ENCODE assay signal across 1 cellular context in the genomic region with DNA sequence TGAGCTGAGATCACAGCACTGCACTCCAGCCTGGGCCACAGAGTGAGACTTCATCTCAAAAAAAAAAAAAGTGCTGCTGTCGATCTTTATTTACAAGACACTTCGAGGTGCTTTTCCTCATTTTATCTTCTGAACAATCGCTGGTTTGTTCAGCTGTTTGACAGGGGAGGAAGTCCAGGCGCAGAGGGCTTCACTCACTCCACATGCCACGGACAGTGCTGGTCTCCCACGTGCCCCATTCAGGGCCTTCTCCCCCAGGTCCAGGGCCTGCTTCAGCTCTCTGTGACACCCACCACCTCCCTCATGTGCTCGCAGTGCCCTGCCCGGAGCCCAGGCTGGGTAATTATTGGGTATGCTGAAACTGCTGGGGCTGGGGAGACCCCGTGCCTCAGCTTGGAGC.
TF ChIP-seq lines count a peak whose summit lies in the region.

No MANE protein-coding gene starts in this region.

TF ChIP-seq in HepG2, 621 proteins besides CTCF, POLR2A, EP300 and RAD21 (continued from another document and continues in another):
- TF ChIP-seq, protein P1, sequence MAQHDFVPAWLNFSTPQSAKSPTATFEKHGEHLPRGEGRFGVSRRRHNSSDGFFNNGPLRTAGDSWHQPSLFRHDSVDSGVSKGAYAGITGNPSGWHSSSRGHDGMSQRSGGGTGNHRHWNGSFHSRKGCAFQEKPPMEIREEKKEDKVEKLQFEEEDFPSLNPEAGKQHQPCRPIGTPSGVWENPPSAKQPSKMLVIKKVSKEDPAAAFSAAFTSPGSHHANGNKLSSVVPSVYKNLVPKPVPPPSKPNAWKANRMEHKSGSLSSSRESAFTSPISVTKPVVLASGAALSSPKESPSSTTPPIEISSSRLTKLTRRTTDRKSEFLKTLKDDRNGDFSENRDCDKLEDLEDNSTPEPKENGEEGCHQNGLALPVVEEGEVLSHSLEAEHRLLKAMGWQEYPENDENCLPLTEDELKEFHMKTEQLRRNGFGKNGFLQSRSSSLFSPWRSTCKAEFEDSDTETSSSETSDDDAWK (CRISPR knock-in tag; IDR thresholded peaks at IDR 0.05), result no peak
- TF ChIP-seq, protein P2, sequence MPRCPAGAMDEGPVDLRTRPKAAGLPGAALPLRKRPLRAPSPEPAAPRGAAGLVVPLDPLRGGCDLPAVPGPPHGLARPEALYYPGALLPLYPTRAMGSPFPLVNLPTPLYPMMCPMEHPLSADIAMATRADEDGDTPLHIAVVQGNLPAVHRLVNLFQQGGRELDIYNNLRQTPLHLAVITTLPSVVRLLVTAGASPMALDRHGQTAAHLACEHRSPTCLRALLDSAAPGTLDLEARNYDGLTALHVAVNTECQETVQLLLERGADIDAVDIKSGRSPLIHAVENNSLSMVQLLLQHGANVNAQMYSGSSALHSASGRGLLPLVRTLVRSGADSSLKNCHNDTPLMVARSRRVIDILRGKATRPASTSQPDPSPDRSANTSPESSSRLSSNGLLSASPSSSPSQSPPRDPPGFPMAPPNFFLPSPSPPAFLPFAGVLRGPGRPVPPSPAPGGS (CRISPR knock-in tag; IDR thresholded peaks at IDR 0.05), result no peak
- TF ChIP-seq SIX1 (CRISPR knock-in tag; IDR thresholded peaks at IDR 0.05; ENCODE audit: borderline replicate concordance) (no peak), ZNF205 (CRISPR knock-in tag; IDR thresholded peaks at IDR 0.05) (0 out of 2 replicates have a peak, but pooled peaks have one; percentile 26), FOXK1 (CRISPR knock-in tag; IDR thresholded peaks at IDR 0.05; ENCODE audit: borderline replicate concordance, low read depth) (0 out of 2 replicates have a peak, but pooled peaks have one; percentile 47), ZNF546 (CRISPR knock-in tag; conservative IDR thresholded peaks at IDR 0.05) (peak; percentile 59; the same call in 1 of the 2 replicates), ZNF563 (CRISPR knock-in tag; IDR thresholded peaks at IDR 0.05) (peak; percentile 41; the same call in 1 of the 2 replicates), SOX5 (CRISPR knock-in tag; IDR thresholded peaks at IDR 0.05; ENCODE audit: borderline replicate concordance) (peak; percentile 88), MTF2 (CRISPR knock-in tag; IDR thresholded peaks at IDR 0.05; ENCODE audit: borderline replicate concordance) (no peak), ZNF644 (CRISPR knock-in tag; IDR thresholded peaks at IDR 0.05; ENCODE audit: low read depth) (no peak), ZNF331 (CRISPR knock-in tag; IDR thresholded peaks at IDR 0.05) (peak; percentile 32; the same call in 1 of the 2 replicates), BCL6 (CRISPR knock-in tag; IDR thresholded peaks at IDR 0.05) (peak; percentile 63), ZFAT (CRISPR knock-in tag; conservative IDR thresholded peaks at IDR 0.05) (no peak), GABPB1 (CRISPR knock-in tag; IDR thresholded peaks at IDR 0.05) (peak; percentile 49; the same call in 1 of the 2 replicates), ARNTL (CRISPR knock-in tag; IDR thresholded peaks at IDR 0.05) (0 out of 2 replicates have a peak, but pooled peaks have one; percentile 60), HDAC2 (CRISPR knock-in tag; IDR thresholded peaks at IDR 0.05) (peak; percentile 62; the same call in 1 of the 2 replicates), CREB1 (IDR thresholded peaks at IDR 0.05) (no peak), CREB1 (CRISPR knock-in tag; IDR thresholded peaks at IDR 0.05) (peak; percentile 43; the same call in 1 of the 2 replicates), ETV5 (CRISPR knock-in tag; IDR thresholded peaks at IDR 0.05; ENCODE audit: borderline replicate concordance) (peak; percentile 46; the same call in 1 of the 2 replicates), ZSCAN21 (CRISPR knock-in tag; IDR thresholded peaks at IDR 0.05; ENCODE audit: borderline replicate concordance) (peak; percentile 73)
- TF ChIP-seq, protein P3, sequence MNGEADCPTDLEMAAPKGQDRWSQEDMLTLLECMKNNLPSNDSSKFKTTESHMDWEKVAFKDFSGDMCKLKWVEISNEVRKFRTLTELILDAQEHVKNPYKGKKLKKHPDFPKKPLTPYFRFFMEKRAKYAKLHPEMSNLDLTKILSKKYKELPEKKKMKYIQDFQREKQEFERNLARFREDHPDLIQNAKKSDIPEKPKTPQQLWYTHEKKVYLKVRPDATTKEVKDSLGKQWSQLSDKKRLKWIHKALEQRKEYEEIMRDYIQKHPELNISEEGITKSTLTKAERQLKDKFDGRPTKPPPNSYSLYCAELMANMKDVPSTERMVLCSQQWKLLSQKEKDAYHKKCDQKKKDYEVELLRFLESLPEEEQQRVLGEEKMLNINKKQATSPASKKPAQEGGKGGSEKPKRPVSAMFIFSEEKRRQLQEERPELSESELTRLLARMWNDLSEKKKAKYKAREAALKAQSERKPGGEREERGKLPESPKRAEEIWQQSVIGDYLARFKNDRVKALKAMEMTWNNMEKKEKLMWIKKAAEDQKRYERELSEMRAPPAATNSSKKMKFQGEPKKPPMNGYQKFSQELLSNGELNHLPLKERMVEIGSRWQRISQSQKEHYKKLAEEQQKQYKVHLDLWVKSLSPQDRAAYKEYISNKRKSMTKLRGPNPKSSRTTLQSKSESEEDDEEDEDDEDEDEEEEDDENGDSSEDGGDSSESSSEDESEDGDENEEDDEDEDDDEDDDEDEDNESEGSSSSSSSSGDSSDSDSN (CRISPR knock-in tag; IDR thresholded peaks at IDR 0.05), result peak; percentile 49; the same call in 1 of the 2 replicates
- TF ChIP-seq, protein P4, sequence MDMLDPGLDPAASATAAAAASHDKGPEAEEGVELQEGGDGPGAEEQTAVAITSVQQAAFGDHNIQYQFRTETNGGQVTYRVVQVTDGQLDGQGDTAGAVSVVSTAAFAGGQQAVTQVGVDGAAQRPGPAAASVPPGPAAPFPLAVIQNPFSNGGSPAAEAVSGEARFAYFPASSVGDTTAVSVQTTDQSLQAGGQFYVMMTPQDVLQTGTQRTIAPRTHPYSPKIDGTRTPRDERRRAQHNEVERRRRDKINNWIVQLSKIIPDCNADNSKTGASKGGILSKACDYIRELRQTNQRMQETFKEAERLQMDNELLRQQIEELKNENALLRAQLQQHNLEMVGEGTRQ (IDR thresholded peaks at IDR 0.05; ENCODE audit: low read depth, low read length), result 0 out of 2 replicates have a peak, but pooled peaks have one; percentile 18
- TF ChIP-seq, protein P4 (CRISPR knock-in tag; IDR thresholded peaks at IDR 0.05; ENCODE audit: borderline replicate concordance), result no peak
- TF ChIP-seq, protein P5, sequence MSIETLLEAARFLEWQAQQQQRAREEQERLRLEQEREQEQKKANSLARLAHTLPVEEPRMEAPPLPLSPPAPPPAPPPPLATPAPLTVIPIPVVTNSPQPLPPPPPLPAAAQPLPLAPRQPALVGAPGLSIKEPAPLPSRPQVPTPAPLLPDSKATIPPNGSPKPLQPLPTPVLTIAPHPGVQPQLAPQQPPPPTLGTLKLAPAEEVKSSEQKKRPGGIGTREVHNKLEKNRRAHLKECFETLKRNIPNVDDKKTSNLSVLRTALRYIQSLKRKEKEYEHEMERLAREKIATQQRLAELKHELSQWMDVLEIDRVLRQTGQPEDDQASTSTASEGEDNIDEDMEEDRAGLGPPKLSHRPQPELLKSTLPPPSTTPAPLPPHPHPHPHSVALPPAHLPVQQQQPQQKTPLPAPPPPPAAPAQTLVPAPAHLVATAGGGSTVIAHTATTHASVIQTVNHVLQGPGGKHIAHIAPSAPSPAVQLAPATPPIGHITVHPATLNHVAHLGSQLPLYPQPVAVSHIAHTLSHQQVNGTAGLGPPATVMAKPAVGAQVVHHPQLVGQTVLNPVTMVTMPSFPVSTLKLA (IDR thresholded peaks at IDR 0.05), result peak; percentile 47; the same call in 1 of the 2 replicates
- TF ChIP-seq, protein P6, sequence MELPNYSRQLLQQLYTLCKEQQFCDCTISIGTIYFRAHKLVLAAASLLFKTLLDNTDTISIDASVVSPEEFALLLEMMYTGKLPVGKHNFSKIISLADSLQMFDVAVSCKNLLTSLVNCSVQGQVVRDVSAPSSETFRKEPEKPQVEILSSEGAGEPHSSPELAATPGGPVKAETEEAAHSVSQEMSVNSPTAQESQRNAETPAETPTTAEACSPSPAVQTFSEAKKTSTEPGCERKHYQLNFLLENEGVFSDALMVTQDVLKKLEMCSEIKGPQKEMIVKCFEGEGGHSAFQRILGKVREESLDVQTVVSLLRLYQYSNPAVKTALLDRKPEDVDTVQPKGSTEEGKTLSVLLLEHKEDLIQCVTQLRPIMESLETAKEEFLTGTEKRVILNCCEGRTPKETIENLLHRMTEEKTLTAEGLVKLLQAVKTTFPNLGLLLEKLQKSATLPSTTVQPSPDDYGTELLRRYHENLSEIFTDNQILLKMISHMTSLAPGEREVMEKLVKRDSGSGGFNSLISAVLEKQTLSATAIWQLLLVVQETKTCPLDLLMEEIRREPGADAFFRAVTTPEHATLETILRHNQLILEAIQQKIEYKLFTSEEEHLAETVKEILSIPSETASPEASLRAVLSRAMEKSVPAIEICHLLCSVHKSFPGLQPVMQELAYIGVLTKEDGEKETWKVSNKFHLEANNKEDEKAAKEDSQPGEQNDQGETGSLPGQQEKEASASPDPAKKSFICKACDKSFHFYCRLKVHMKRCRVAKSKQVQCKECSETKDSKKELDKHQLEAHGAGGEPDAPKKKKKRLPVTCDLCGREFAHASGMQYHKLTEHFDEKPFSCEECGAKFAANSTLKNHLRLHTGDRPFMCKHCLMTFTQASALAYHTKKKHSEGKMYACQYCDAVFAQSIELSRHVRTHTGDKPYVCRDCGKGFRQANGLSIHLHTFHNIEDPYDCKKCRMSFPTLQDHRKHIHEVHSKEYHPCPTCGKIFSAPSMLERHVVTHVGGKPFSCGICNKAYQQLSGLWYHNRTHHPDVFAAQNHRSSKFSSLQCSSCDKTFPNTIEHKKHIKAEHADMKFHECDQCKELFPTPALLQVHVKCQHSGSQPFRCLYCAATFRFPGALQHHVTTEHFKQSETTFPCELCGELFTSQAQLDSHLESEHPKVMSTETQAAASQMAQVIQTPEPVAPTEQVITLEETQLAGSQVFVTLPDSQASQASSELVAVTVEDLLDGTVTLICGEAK (IDR thresholded peaks at IDR 0.05), result 0 out of 2 replicates have a peak, but pooled peaks have one; percentile 22
- TF ChIP-seq, protein P6 (CRISPR knock-in tag; IDR thresholded peaks at IDR 0.05), result peak; percentile 71; the same call in 1 of the 2 replicates
- TF ChIP-seq, protein P7, sequence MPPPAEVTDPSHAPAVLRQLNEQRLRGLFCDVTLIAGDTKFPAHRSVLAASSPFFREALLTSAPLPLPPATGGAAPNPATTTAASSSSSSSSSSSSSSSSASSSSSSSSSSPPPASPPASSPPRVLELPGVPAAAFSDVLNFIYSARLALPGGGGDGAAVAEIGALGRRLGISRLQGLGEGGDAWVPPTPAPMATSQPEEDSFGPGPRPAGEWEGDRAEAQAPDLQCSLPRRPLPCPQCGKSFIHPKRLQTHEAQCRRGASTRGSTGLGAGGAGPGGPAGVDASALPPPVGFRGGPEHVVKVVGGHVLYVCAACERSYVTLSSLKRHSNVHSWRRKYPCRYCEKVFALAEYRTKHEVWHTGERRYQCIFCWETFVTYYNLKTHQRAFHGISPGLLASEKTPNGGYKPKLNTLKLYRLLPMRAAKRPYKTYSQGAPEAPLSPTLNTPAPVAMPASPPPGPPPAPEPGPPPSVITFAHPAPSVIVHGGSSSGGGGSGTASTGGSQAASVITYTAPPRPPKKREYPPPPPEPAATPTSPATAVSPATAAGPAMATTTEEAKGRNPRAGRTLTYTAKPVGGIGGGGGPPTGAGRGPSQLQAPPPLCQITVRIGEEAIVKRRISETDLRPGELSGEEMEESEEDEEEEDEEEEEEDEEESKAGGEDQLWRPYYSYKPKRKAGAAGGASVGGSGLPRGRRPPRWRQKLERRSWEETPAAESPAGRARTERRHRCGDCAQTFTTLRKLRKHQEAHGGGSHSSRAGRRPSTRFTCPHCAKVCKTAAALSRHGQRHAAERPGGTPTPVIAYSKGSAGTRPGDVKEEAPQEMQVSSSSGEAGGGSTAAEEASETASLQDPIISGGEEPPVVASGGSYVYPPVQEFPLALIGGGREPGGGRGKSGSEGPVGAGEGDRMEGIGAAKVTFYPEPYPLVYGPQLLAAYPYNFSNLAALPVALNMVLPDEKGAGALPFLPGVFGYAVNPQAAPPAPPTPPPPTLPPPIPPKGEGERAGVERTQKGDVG (CRISPR knock-in tag; IDR thresholded peaks at IDR 0.05; ENCODE audit: borderline replicate concordance), result peak; percentile 81; the same call in 1 of the 2 replicates
- TF ChIP-seq, protein P8, sequence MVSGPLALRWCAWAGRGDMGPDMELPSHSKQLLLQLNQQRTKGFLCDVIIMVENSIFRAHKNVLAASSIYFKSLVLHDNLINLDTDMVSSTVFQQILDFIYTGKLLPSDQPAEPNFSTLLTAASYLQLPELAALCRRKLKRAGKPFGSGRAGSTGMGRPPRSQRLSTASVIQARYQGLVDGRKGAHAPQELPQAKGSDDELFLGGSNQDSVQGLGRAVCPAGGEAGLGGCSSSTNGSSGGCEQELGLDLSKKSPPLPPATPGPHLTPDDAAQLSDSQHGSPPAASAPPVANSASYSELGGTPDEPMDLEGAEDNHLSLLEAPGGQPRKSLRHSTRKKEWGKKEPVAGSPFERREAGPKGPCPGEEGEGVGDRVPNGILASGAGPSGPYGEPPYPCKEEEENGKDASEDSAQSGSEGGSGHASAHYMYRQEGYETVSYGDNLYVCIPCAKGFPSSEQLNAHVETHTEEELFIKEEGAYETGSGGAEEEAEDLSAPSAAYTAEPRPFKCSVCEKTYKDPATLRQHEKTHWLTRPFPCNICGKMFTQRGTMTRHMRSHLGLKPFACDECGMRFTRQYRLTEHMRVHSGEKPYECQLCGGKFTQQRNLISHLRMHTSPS (CRISPR knock-in tag; IDR thresholded peaks at IDR 0.05; ENCODE audit: low read depth), result peak; percentile 64
